In the genomic region with DNA sequence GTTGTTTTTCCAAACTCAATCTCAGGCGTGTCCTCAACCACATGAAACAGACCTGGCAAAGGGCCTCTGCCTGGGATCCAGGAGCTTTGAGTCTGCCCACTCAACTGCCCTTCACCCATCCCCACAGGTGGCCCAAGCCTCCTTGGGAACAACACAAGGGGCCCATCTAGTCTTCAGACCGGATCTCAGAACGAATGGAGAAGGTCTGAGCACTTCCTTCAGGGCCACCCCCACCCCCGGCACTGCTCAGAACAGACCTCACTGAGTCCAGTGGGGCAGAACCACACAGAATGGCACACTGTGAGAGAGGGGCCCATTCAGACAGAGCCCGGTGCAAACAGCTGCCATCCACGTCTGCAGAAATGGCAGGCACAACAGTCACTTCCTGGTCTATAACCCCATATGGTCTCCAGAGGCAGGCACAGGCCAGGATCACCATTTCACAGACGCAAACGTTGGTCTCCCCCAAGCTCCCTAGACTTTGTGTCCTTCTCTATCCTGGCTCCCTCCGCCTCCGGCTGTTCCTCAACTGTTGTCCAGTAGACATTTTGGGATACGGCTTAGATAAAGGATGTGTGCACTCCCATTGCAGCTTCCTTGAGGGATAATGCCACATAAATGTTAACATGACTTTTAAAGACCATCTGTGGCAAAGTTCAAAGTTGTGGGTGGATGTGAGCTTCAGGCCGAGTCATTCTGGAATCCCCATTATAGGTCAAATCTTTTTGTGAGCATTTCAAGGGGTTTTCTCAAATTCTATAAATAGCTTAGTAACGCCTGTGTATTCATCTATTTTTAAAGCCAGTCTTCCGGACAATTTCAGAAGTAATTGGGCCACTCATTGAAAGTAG, we compare ENCODE assay signal across 8 cellular contexts.
DNase-seq lines count a peak whose midpoint lies in the region; ATAC-seq and TF ChIP-seq lines count a peak whose summit lies in the region.

No MANE protein-coding gene starts in this region.

- no peaks in the 10 kb centered on the region for H3K36me3 Mint-ChIP-seq in T-helper 2 cell treated with Interferon-gamma antibody and Interleukin-4, amounts not matched to agents 5 μg/mL and 100 μg/mL, for 36 hours (ENCODE audit: low read depth)

- H3K4me1 Mint-ChIP-seq in T-helper 2 cell treated with Interferon-gamma antibody and Interleukin-4, amounts not matched to agents 5 μg/mL and 100 μg/mL, for 36 hours (ENCODE audit: low read depth): peaks cover 17% of the 10 kb centered on the region

- no peaks in the 10 kb centered on the region for H3K27me3 Mint-ChIP-seq in T-helper 2 cell treated with Interferon-gamma antibody and Interleukin-4, amounts not matched to agents 5 μg/mL and 100 μg/mL, for 36 hours (ENCODE audit: low read depth)

- peak overlapping the region; percentile 4 for H3K4me3 ChIP-seq in GM12875 (ENCODE audit: low read depth, low read length)

- no peak overlapping the region for H3K4me3 Mint-ChIP-seq in T-helper 2 cell treated with Interferon-gamma antibody and Interleukin-4, amounts not matched to agents 5 μg/mL and 100 μg/mL, for 36 hours

- H3K27ac Mint-ChIP-seq in T-helper 2 cell treated with Interferon-gamma antibody and Interleukin-4, amounts not matched to agents 5 μg/mL and 100 μg/mL, for 36 hours: peak overlapping the region; percentile 11

- TF ChIP-seq CTCF in GM12875 (IDR thresholded peaks at IDR 0.05; ENCODE audit: borderline replicate concordance, insufficient read depth, low read depth, low read length): no peak

- peak; percentile 57 for DNase-seq in T-helper 2 cell treated with Interferon-gamma antibody and Interleukin-4, amounts not matched to agents 5 μg/mL and 100 μg/mL, for 36 hours (ENCODE audit: low spot score)
- DNase-seq in hepatic stellate cell (ENCODE audit: low spot score) (peak; percentile 66), T-helper 9 cell (no peak), NCI-H345 treated with DMSO at 0.1 percent for 48 hours (lab: John Stamatoyannopoulos, UW; ENCODE audit: unreplicated experiment) (no peak), epidermal melanocyte (ENCODE audit: insufficient read length, low spot score) (no peak), SK-N-DZ (ENCODE audit: low spot score) (no peak)

- peak; percentile 59 for ATAC-seq in GM21723 (IDR thresholded peaks at IDR 0.05; ENCODE audit: unreplicated experiment)

- no peaks in the 10 kb centered on the region for H3K9me3 Mint-ChIP-seq in T-helper 2 cell treated with Interferon-gamma antibody and Interleukin-4, amounts not matched to agents 5 μg/mL and 100 μg/mL, for 36 hours

Comparison
In these comparisons a context has a peak if more than half of its experiments do, and no peak if none do; other contexts are left out.
1. DNase-seq: peak in T-helper 2 cell treated with Interferon-gamma antibody and Interleukin-4, amounts not matched to agents 5 μg/mL and 100 μg/mL, for 36 hours (single experiment) and hepatic stellate cell (single experiment); none in T-helper 9 cell (single experiment), NCI-H345 treated with DMSO at 0.1 percent for 48 hours (single experiment), epidermal melanocyte (single experiment) and SK-N-DZ (single experiment).